Comparison of ENCODE assay signal across 1 cellular context in the genomic region with DNA sequence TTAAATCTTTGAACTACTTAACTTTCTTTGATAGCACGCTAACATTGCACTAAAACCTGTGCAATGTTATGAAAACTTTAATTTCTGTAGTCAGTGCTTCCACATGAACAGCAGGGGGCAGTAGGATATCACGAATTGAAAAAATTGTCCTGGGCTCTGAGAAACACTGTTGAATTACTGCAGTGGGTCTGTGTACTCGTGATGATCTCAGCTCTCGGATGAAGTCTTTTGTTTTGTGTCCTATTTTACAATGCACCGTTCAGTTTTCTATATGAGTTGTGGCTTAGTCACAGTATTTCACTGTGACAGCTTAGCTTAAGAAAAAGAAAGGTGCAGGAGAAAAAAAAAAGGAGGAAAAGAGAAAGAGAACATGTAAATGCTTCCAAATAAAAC.
A peak's percentile ranks its signal among the peaks of the same experiment; 100 is the strongest.
TF ChIP-seq lines count a peak whose summit lies in the region.

No MANE protein-coding gene starts in this region.

TF ChIP-seq in HepG2, 621 proteins besides CTCF, POLR2A, EP300 and RAD21 (continued from another document and continues in another):
- TF ChIP-seq, protein P1, sequence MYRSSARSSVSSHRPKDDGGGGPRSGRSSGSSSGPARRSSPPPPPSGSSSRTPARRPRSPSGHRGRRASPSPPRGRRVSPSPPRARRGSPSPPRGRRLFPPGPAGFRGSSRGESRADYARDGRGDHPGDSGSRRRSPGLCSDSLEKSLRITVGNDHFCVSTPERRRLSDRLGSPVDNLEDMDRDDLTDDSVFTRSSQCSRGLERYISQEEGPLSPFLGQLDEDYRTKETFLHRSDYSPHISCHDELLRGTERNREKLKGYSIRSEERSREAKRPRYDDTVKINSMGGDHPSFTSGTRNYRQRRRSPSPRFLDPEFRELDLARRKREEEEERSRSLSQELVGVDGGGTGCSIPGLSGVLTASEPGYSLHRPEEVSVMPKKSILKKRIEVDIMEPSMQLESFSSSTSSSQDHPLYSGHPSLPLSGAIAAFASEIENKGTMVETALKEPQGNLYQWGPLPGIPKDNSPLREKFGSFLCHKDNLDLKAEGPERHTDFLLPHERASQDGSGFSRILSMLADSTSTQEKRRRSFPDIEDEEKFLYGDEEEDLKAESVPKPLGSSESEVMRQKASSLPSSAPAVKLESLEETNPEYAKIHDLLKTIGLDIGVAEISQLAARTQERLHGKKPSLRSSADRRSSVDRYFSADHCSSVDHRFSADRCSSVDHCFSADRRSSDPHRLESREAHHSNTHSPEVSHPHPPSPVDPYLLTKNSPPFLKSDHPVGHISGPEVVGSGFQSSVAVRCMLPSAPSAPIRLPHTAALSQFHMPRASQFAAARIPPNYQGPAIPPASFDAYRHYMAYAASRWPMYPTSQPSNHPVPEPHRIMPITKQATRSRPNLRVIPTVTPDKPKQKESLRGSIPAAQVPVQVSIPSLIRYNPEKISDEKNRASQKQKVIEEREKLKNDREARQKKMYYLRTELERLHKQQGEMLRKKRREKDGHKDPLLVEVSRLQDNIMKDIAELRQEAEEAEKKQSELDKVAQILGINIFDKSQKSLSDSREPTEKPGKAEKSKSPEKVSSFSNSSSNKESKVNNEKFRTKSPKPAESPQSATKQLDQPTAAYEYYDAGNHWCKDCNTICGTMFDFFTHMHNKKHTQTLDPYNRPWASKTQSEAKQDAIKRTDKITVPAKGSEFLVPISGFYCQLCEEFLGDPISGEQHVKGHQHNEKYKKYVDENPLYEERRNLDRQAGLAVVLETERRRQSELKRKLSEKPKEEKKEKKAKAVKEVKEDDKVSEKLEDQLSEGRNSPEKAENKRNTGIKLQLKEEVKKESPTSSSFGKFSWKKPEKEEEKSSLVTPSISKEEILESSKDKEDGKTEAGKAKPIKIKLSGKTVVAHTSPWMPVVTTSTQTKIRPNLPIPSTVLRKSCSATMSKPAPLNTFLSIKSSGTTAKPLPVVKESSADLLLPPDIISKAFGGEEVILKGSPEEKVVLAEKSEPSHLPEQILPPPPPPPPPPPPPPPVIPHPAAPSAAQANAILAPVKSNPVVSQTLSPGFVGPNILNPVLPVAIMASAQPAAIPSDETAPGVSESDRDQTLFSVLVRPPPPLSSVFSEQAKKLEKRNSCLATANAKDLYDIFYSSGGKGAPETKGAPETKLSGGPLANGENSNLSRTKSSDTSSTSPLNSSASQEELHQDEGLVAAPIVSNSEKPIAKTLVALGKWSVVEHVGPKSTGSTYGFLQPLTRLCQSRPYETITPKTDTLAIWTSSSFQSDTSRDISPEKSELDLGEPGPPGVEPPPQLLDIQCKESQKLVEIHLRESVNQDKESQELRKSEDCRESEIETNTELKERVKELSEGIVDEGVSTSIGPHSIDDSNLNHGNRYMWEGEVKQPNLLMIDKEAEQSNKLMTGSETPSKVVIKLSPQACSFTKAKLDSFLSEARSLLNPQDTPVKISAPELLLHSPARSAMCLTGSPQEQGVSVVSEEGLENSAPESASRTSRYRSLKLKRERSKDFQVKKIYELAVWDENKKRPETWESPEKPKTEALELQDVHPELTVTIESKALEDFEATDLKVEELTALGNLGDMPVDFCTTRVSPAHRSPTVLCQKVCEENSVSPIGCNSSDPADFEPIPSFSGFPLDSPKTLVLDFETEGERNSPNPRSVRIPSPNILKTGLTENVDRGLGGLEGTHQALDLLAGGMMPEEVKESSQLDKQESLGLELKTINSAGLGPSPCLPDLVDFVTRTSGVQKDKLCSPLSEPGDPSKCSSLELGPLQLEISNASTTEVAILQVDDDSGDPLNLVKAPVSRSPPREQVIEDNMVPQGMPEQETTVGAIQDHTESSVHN (CRISPR knock-in tag; IDR thresholded peaks at IDR 0.05), result no peak
- TF ChIP-seq ZNF558 (CRISPR knock-in tag; IDR thresholded peaks at IDR 0.05; ENCODE audit: borderline replicate concordance) (no peak), ZNF883 (CRISPR knock-in tag; IDR thresholded peaks at IDR 0.05; ENCODE audit: not compliant biosample characterization) (no peak), SP1 (IDR thresholded peaks at IDR 0.05) (no peak), SP1 (CRISPR knock-in tag; IDR thresholded peaks at IDR 0.05) (no peak), MXD4 (CRISPR knock-in tag; IDR thresholded peaks at IDR 0.05) (no peak), NR2F6 (IDR thresholded peaks at IDR 0.05) (no peak), NR2F6 (CRISPR knock-in tag; IDR thresholded peaks at IDR 0.05) (no peak), MIER3 (CRISPR knock-in tag; IDR thresholded peaks at IDR 0.05; ENCODE audit: borderline replicate concordance) (no peak), GTF3A (CRISPR knock-in tag; conservative IDR thresholded peaks at IDR 0.05) (no peak), ZNF30 (CRISPR knock-in tag; IDR thresholded peaks at IDR 0.05) (no peak), NCOA5 (CRISPR knock-in tag; IDR thresholded peaks at IDR 0.05) (no peak), GTF2F1 (IDR thresholded peaks at IDR 0.05; ENCODE audit: low read length) (no peak), ZNF260 (CRISPR knock-in tag; IDR thresholded peaks at IDR 0.05; ENCODE audit: borderline replicate concordance, low read depth) (no peak), ZNF782 (CRISPR knock-in tag; IDR thresholded peaks at IDR 0.05; ENCODE audit: borderline replicate concordance) (no peak), KLF13 (CRISPR knock-in tag; IDR thresholded peaks at IDR 0.05) (no peak), ZNF550 (CRISPR knock-in tag; IDR thresholded peaks at IDR 0.05; ENCODE audit: borderline replicate concordance) (no peak), EEA1 (CRISPR knock-in tag; IDR thresholded peaks at IDR 0.05; ENCODE audit: borderline replicate concordance) (no peak), CBX1 (IDR thresholded peaks at IDR 0.05; ENCODE audit: low read depth) (no peak), MBNL3 (CRISPR knock-in tag; conservative IDR thresholded peaks at IDR 0.05) (no peak), ZNF274 (CRISPR knock-in tag; IDR thresholded peaks at IDR 0.05) (no peak), ZNF484 (CRISPR knock-in tag; IDR thresholded peaks at IDR 0.05; ENCODE audit: borderline replicate concordance, low read depth) (no peak), PAX8 (CRISPR knock-in tag; IDR thresholded peaks at IDR 0.05; ENCODE audit: borderline replicate concordance) (no peak), ZNF460 (CRISPR knock-in tag; IDR thresholded peaks at IDR 0.05; ENCODE audit: borderline replicate concordance) (no peak), MAFK (conservative IDR thresholded peaks at IDR 0.05 in 1 of 2, IDR thresholded peaks at IDR 0.05 in 1 of 2; ENCODE audit: low read length in 2 of 2) (no peak), SAP130 (CRISPR knock-in tag; IDR thresholded peaks at IDR 0.05; ENCODE audit: low read depth) (0 out of 2 replicates have a peak, but pooled peaks have one; percentile 13), SMAD3 (CRISPR knock-in tag; IDR thresholded peaks at IDR 0.05) (no peak), TCF12 (IDR thresholded peaks at IDR 0.05) (no peak), TCF12 (CRISPR knock-in tag; IDR thresholded peaks at IDR 0.05) (no peak)
- TF ChIP-seq, protein P2, sequence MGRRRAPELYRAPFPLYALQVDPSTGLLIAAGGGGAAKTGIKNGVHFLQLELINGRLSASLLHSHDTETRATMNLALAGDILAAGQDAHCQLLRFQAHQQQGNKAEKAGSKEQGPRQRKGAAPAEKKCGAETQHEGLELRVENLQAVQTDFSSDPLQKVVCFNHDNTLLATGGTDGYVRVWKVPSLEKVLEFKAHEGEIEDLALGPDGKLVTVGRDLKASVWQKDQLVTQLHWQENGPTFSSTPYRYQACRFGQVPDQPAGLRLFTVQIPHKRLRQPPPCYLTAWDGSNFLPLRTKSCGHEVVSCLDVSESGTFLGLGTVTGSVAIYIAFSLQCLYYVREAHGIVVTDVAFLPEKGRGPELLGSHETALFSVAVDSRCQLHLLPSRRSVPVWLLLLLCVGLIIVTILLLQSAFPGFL (CRISPR knock-in tag; IDR thresholded peaks at IDR 0.05), result no peak
- TF ChIP-seq, protein P3, sequence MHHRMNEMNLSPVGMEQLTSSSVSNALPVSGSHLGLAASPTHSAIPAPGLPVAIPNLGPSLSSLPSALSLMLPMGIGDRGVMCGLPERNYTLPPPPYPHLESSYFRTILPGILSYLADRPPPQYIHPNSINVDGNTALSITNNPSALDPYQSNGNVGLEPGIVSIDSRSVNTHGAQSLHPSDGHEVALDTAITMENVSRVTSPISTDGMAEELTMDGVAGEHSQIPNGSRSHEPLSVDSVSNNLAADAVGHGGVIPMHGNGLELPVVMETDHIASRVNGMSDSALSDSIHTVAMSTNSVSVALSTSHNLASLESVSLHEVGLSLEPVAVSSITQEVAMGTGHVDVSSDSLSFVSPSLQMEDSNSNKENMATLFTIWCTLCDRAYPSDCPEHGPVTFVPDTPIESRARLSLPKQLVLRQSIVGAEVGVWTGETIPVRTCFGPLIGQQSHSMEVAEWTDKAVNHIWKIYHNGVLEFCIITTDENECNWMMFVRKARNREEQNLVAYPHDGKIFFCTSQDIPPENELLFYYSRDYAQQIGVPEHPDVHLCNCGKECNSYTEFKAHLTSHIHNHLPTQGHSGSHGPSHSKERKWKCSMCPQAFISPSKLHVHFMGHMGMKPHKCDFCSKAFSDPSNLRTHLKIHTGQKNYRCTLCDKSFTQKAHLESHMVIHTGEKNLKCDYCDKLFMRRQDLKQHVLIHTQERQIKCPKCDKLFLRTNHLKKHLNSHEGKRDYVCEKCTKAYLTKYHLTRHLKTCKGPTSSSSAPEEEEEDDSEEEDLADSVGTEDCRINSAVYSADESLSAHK (CRISPR knock-in tag; IDR thresholded peaks at IDR 0.05; ENCODE audit: borderline replicate concordance), result no peak
- TF ChIP-seq, protein P4, sequence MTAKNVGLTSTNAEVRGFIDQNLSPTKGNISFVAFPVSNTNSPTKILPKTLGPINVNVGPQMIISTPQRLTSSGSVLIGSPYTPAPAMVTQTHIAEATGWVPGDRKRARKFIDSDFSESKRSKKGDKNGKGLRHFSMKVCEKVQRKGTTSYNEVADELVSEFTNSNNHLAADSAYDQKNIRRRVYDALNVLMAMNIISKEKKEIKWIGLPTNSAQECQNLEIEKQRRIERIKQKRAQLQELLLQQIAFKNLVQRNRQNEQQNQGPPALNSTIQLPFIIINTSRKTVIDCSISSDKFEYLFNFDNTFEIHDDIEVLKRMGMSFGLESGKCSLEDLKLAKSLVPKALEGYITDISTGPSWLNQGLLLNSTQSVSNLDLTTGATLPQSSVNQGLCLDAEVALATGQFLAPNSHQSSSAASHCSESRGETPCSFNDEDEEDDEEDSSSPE (CRISPR knock-in tag; IDR thresholded peaks at IDR 0.05), result no peak
- TF ChIP-seq, protein P5, sequence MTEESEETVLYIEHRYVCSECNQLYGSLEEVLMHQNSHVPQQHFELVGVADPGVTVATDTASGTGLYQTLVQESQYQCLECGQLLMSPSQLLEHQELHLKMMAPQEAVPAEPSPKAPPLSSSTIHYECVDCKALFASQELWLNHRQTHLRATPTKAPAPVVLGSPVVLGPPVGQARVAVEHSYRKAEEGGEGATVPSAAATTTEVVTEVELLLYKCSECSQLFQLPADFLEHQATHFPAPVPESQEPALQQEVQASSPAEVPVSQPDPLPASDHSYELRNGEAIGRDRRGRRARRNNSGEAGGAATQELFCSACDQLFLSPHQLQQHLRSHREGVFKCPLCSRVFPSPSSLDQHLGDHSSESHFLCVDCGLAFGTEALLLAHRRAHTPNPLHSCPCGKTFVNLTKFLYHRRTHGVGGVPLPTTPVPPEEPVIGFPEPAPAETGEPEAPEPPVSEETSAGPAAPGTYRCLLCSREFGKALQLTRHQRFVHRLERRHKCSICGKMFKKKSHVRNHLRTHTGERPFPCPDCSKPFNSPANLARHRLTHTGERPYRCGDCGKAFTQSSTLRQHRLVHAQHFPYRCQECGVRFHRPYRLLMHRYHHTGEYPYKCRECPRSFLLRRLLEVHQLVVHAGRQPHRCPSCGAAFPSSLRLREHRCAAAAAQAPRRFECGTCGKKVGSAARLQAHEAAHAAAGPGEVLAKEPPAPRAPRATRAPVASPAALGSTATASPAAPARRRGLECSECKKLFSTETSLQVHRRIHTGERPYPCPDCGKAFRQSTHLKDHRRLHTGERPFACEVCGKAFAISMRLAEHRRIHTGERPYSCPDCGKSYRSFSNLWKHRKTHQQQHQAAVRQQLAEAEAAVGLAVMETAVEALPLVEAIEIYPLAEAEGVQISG (CRISPR knock-in tag; IDR thresholded peaks at IDR 0.05), result no peak
- TF ChIP-seq, protein P6, sequence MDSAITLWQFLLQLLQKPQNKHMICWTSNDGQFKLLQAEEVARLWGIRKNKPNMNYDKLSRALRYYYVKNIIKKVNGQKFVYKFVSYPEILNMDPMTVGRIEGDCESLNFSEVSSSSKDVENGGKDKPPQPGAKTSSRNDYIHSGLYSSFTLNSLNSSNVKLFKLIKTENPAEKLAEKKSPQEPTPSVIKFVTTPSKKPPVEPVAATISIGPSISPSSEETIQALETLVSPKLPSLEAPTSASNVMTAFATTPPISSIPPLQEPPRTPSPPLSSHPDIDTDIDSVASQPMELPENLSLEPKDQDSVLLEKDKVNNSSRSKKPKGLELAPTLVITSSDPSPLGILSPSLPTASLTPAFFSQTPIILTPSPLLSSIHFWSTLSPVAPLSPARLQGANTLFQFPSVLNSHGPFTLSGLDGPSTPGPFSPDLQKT (CRISPR knock-in tag; IDR thresholded peaks at IDR 0.05; ENCODE audit: borderline replicate concordance), result no peak
- TF ChIP-seq, protein P7, sequence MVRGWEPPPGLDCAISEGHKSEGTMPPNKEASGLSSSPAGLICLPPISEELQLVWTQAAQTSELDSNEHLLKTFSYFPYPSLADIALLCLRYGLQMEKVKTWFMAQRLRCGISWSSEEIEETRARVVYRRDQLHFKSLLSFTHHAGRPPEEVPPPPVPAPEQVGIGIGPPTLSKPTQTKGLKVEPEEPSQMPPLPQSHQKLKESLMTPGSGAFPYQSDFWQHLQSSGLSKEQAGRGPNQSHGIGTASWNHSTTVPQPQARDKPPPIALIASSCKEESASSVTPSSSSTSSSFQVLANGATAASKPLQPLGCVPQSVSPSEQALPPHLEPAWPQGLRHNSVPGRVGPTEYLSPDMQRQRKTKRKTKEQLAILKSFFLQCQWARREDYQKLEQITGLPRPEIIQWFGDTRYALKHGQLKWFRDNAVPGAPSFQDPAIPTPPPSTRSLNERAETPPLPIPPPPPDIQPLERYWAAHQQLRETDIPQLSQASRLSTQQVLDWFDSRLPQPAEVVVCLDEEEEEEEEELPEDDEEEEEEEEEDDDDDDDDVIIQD (CRISPR knock-in tag; IDR thresholded peaks at IDR 0.05; ENCODE audit: low read depth), result no peak
- TF ChIP-seq, protein P8, sequence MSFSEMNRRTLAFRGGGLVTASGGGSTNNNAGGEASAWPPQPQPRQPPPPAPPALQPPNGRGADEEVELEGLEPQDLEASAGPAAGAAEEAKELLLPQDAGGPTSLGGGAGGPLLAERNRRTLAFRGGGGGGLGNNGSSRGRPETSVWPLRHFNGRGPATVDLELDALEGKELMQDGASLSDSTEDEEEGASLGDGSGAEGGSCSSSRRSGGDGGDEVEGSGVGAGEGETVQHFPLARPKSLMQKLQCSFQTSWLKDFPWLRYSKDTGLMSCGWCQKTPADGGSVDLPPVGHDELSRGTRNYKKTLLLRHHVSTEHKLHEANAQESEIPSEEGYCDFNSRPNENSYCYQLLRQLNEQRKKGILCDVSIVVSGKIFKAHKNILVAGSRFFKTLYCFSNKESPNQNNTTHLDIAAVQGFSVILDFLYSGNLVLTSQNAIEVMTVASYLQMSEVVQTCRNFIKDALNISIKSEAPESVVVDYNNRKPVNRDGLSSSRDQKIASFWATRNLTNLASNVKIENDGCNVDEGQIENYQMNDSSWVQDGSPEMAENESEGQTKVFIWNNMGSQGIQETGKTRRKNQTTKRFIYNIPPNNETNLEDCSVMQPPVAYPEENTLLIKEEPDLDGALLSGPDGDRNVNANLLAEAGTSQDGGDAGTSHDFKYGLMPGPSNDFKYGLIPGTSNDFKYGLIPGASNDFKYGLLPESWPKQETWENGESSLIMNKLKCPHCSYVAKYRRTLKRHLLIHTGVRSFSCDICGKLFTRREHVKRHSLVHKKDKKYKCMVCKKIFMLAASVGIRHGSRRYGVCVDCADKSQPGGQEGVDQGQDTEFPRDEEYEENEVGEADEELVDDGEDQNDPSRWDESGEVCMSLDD (CRISPR knock-in tag; IDR thresholded peaks at IDR 0.05; ENCODE audit: borderline replicate concordance), result no peak
